ENCODE assay signal across 19 cellular contexts in genomic region chr3:52712291-52713212, GRCh38. TPM values are rescaled to one million over a fixed set of nuclear protein-coding genes. Genes with fewer than 3 reads are reported as not detected.
DNase-seq lines count a peak whose midpoint lies in the region; ATAC-seq and TF ChIP-seq lines count a peak whose summit lies in the region.
"Had no signal": no experiment of that assay in that cellular context is flagged by ENCODE, and none has a peak within 500 bp of the region (broad histone marks: within the 10 kb centered on the region; RNA-seq: fewer than 3 reads in every experiment).

No MANE protein-coding gene starts in this region.

- no peak overlapping the region for H3K4me2 ChIP-seq in HCT116 (ENCODE audit: low read length)

- H3K4me1 ChIP-seq in HCT116 (ENCODE audit: control insufficient read depth in 1 of 2, insufficient read depth in 2 of 2, low read length in 2 of 2), result peaks cover 0 to under 1% of the 10 kb centered on the region in 2 experiments; a peak in 1 of 4 replicates
- H3K4me1 ChIP-seq: Caco-2, SJSA1 had no signal

- H3K36me3 Mint-ChIP-seq in activated T-cell treated with anti-CD3 and anti-CD28 coated beads, Interleukin-2, amount 50 U/mL, for 24 hours (ENCODE audit: low read depth), result peaks cover 44% of the 10 kb centered on the region
- peaks cover 8% of the 10 kb centered on the region for H3K36me3 Mint-ChIP-seq in activated T-cell treated with anti-CD3 and anti-CD28 coated beads, Interleukin-2, amount 50 U/mL, for 4 hours (ENCODE audit: insufficient read depth)
- H3K36me3 Mint-ChIP-seq in nephron progenitor cell (ENCODE audit: low read depth), result peaks cover 48% of the 10 kb centered on the region

- H4K20me1 ChIP-seq in HCT116 (ENCODE audit: insufficient read depth), result no peaks in the 10 kb centered on the region

- RAD21 ChIA-PET in HCT116 (lab: Charles Lee; ENCODE audit: low non-redundant PET in 1 of 2, low total read pairs in 2 of 2, uncharacterized antibody in 2 of 2, unreplicated experiment in 2 of 2), result no interaction called here

- no peaks in the 10 kb centered on the region for H3K27me3 Mint-ChIP-seq in activated T-cell treated with anti-CD3 and anti-CD28 coated beads, Interleukin-2, amount 50 U/mL, for 24 hours
- no peaks in the 10 kb centered on the region for H3K27me3 Mint-ChIP-seq in activated T-cell treated with anti-CD3 and anti-CD28 coated beads, Interleukin-2, amount 50 U/mL, for 4 hours (ENCODE audit: low read depth)
- no peaks in the 10 kb centered on the region for H3K27me3 Mint-ChIP-seq in nephron progenitor cell (ENCODE audit: low read depth, poor library complexity)

- no peak overlapping the region for H3K4me3 Mint-ChIP-seq in activated T-cell treated with anti-CD3 and anti-CD28 coated beads, Interleukin-2, amount 50 U/mL, for 24 hours
- no peak overlapping the region for H3K4me3 Mint-ChIP-seq in activated T-cell treated with anti-CD3 and anti-CD28 coated beads, Interleukin-2, amount 50 U/mL, for 4 hours
- H3K4me3 Mint-ChIP-seq in nephron progenitor cell, result no peak overlapping the region
- H3K4me3 Mint-ChIP-seq: H9 had no signal

- BruUV-seq in HCT116 (replicated peaks; lab: Mats Ljungman, UMichigan), result no TSS peak

- POLR2A ChIA-PET in HCT116 (lab: Charles Lee), result no interaction called here

- H3K9me3 Mint-ChIP-seq in activated T-cell treated with anti-CD3 and anti-CD28 coated beads, Interleukin-2, amount 50 U/mL, for 24 hours, result no peaks in the 10 kb centered on the region
- no peaks in the 10 kb centered on the region for H3K9me3 Mint-ChIP-seq in activated T-cell treated with anti-CD3 and anti-CD28 coated beads, Interleukin-2, amount 50 U/mL, for 4 hours
- peaks cover 5% of the 10 kb centered on the region for H3K9me3 Mint-ChIP-seq in nephron progenitor cell
- H3K9me3 Mint-ChIP-seq: H9 had no signal

- intact Hi-C loops in HCT116 (cut with micrococcal nuclease), result no loop called here

- H3K27me3 ChIP-seq in HCT116 (ENCODE audit: insufficient read depth, low read length), result no peaks in the 10 kb centered on the region
- no peaks in the 10 kb centered on the region for H3K27me3 ChIP-seq in H7 (ENCODE audit: control insufficient read depth, insufficient read depth, low read length)
- H3K27me3 ChIP-seq: SJSA1 had no signal

- peaks cover 12% of the 10 kb centered on the region for H3K79me2 ChIP-seq in HCT116 (ENCODE audit: insufficient read depth, low read length)

- H3K36me3 ChIP-seq in HCT116 (ENCODE audit: control insufficient read depth in 1 of 2, insufficient read depth in 2 of 2, low read length in 2 of 2), result peaks cover 6 to 10% of the 10 kb centered on the region in 2 experiments; a peak in 3 of 4 replicates
- H3K36me3 ChIP-seq in H7 (replicated peaks; ENCODE audit: control insufficient read depth, insufficient read depth, low read length), result peaks cover 4% of the 10 kb centered on the region

- H3K27ac ChIP-seq in HCT116 (ENCODE audit: low read depth, low read length), result no peak overlapping the region
- H3K27ac ChIP-seq: SJSA1 had no signal

- peak overlapping the region; percentile 48 for H3K27ac Mint-ChIP-seq in activated T-cell treated with anti-CD3 and anti-CD28 coated beads, Interleukin-2, amount 50 U/mL, for 24 hours
- H3K27ac Mint-ChIP-seq in nephron progenitor cell, result peak overlapping the region; percentile 48
- H3K27ac Mint-ChIP-seq: H9 had no signal

- TF ChIP-seq POLR2A in HCT116 (IDR thresholded peaks at IDR 0.05; ENCODE audit: borderline replicate concordance, extremely low read depth, insufficient read depth, insufficient read length), result no peak

- no peaks in the 10 kb centered on the region for H3K9me2 ChIP-seq in HCT116 (ENCODE audit: insufficient read depth)

- no peak for TF ChIP-seq CTCF in HCT116 (IDR thresholded peaks at IDR 0.05 in 2 of 3, conservative IDR thresholded peaks at IDR 0.05 in 1 of 3; ENCODE audit: borderline replicate concordance in 1 of 3, insufficient read depth in 1 of 3, low read depth in 2 of 3, low read length in 2 of 3)
- no peak for TF ChIP-seq CTCF in nephron progenitor cell (IDR thresholded peaks at IDR 0.05)

- H3K9me3 ChIP-seq in HCT116 (ENCODE audit: control insufficient read depth in 1 of 2, insufficient read depth in 1 of 2, low read depth in 1 of 2, low read length in 2 of 2), result no peaks in the 10 kb centered on the region
- H3K9me3 ChIP-seq: Caco-2, SJSA1 had no signal

- no peak for TF ChIP-seq RAD21 in HCT116 (IDR thresholded peaks at IDR 0.05; ENCODE audit: low read depth)

- H3K4me1 Mint-ChIP-seq in activated T-cell treated with anti-CD3 and anti-CD28 coated beads, Interleukin-2, amount 50 U/mL, for 24 hours (ENCODE audit: low read depth), result peaks cover 13% of the 10 kb centered on the region
- peaks cover 8% of the 10 kb centered on the region for H3K4me1 Mint-ChIP-seq in activated T-cell treated with anti-CD3 and anti-CD28 coated beads, Interleukin-2, amount 50 U/mL, for 4 hours (ENCODE audit: low read depth)
- H3K4me1 Mint-ChIP-seq in nephron progenitor cell, result peaks cover 10% of the 10 kb centered on the region

- H3K4me3 ChIP-seq in HCT116 (replicated peaks in 1 of 2; ENCODE audit: low read depth in 1 of 2, low read length in 2 of 2), result no peak overlapping the region
- no peak overlapping the region for H3K4me3 ChIP-seq in H7 (ENCODE audit: insufficient read depth, low read depth, low read length)
- H3K4me3 ChIP-seq: SJSA1 had no signal

- CTCF ChIA-PET in HCT116 (lab: Charles Lee), result no interaction called here

- H3K9ac ChIP-seq in HCT116 (ENCODE audit: low read length), result no peak overlapping the region

- ATAC-seq in activated T-cell treated with anti-CD3 and anti-CD28 coated beads, Interleukin-2, amount 50 U/mL, for 4 hours, result no peak
- ATAC-seq in HCT116, result peak; percentile 52; the same call in 1 of the 2 replicates

- H2AFZ ChIP-seq in HCT116 (ENCODE audit: low read depth, low read length, poor library complexity, severe bottlenecking), result no peak overlapping the region

- DNase-seq in activated T-cell treated with anti-CD3 and anti-CD28 coated beads, Interleukin-2, amount 50 U/mL, for 24 hours, result no peak
- no peak for DNase-seq in activated T-cell treated with anti-CD3 and anti-CD28 coated beads, Interleukin-2, amount 50 U/mL, for 4 hours
- DNase-seq in HCT116 (ENCODE audit: low read depth, low spot score) (no peak), foreskin melanocyte (peak; percentile 71), nephron progenitor cell (no peak), NCI-H2196 treated with DMSO at 0.1 percent for 48 hours (lab: John Stamatoyannopoulos, UW; ENCODE audit: unreplicated experiment) (no peak), H7 (no peak), MV-4-11 (lab: John Stamatoyannopoulos, UW) (no peak)
- DNase-seq: C1 segment of cervical spinal cord, Caco-2, DMS53, H9, Kasumi-1, MM.1S, NCI-H1105, NCI-H187, NCI-H2171 treated with DMSO at 0.1 percent for 48 hours, NCI-H774 had no signal

TF ChIP-seq in HCT116, 20 proteins besides CTCF, POLR2A, EP300 and RAD21 (continues in another document):
- TF ChIP-seq EZH2phosphoT487 (IDR thresholded peaks at IDR 0.05; ENCODE audit: borderline replicate concordance) (no peak), JUND (IDR thresholded peaks at IDR 0.05) (no peak), ZNF274 (IDR thresholded peaks at IDR 0.05; ENCODE audit: low read depth, low read length) (no peak), YY1 (IDR thresholded peaks at IDR 0.05; ENCODE audit: extremely low read depth, insufficient replicate concordance, low read depth, low read length) (no peak), EZH2 (IDR thresholded peaks at IDR 0.05) (no peak), SIN3A (IDR thresholded peaks at IDR 0.05; ENCODE audit: low read depth) (no peak), CEBPB (IDR thresholded peaks at IDR 0.05; ENCODE audit: low read depth) (no peak), CBX3 (IDR thresholded peaks at IDR 0.05; ENCODE audit: low read depth) (no peak), ZFX (IDR thresholded peaks at IDR 0.05) (no peak), SP1 (IDR thresholded peaks at IDR 0.05; ENCODE audit: low read depth) (no peak), EGR1 (IDR thresholded peaks at IDR 0.05; ENCODE audit: low read depth) (no peak), SRF (IDR thresholded peaks at IDR 0.05; ENCODE audit: low read depth) (no peak), TCF7L2 (IDR thresholded peaks at IDR 0.05; ENCODE audit: borderline replicate concordance, extremely low read depth, insufficient read depth, insufficient read length) (no peak)
- TF ChIP-seq, protein P1, sequence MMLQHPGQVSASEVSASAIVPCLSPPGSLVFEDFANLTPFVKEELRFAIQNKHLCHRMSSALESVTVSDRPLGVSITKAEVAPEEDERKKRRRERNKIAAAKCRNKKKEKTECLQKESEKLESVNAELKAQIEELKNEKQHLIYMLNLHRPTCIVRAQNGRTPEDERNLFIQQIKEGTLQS (IDR thresholded peaks at IDR 0.05), result no peak
- TF ChIP-seq, protein P2, sequence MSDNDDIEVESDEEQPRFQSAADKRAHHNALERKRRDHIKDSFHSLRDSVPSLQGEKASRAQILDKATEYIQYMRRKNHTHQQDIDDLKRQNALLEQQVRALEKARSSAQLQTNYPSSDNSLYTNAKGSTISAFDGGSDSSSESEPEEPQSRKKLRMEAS (IDR thresholded peaks at IDR 0.05), result no peak

RNA-seq across cellular contexts. Expression of gene SPCS1, which starts 6.6 kb away (rescaled TPM):
- total RNA-seq in activated T-cell treated with anti-CD3 and anti-CD28 coated beads, Interleukin-2, amount 50 U/mL, for 4 hours, result 100 to 1,000 TPM; 150 to 171 (median 151) TPM
- 124 TPM for total RNA-seq in HCT116 (2021; ENCODE audit: unreplicated experiment)
- polyA plus RNA-seq in HCT116 (2012), result 96.1 and 109 TPM in 2 replicates
- 84.5 and 85.3 TPM in 2 replicates for total RNA-seq in H7 (2014; rRNA removed; shearing (Covaris generic))

RNA-seq across cellular contexts. Expression of gene GLT8D1, which starts 7.0 kb away (rescaled TPM):
- 10 to 100 TPM; 30.1 to 31.9 (median 30.6) TPM for total RNA-seq in activated T-cell treated with anti-CD3 and anti-CD28 coated beads, Interleukin-2, amount 50 U/mL, for 4 hours
- 42.1 TPM for total RNA-seq in HCT116 (2021; ENCODE audit: unreplicated experiment)
- 34.3 and 42.6 TPM in 2 replicates for polyA plus RNA-seq in HCT116 (2012)
- total RNA-seq in H7 (2014; rRNA removed; shearing (Covaris generic)), result 48.2 and 65.7 TPM in 2 replicates

RNA-seq across cellular contexts. Expression of gene GNL3, which starts 26.7 kb away (rescaled TPM):
- total RNA-seq in activated T-cell treated with anti-CD3 and anti-CD28 coated beads, Interleukin-2, amount 50 U/mL, for 4 hours, result 100 to 1,000 TPM; 324 to 336 (median 330) TPM
- total RNA-seq in HCT116 (2021; ENCODE audit: unreplicated experiment), result 205 TPM
- 74.2 and 88.1 TPM in 2 replicates for polyA plus RNA-seq in HCT116 (2012)
- total RNA-seq in H7 (2014; rRNA removed; shearing (Covaris generic)), result 148 and 237 TPM in 2 replicates

RNA-seq across cellular contexts. Expression of gene PBRM1, which starts 26.8 kb away (rescaled TPM):
- total RNA-seq in activated T-cell treated with anti-CD3 and anti-CD28 coated beads, Interleukin-2, amount 50 U/mL, for 4 hours, result 10 to 100 TPM; 55.9 to 65.2 (median 64.4) TPM
- total RNA-seq in HCT116 (2021; ENCODE audit: unreplicated experiment), result 40.0 TPM
- polyA plus RNA-seq in HCT116 (2012), result 11.0 and 15.0 TPM in 2 replicates
- total RNA-seq in H7 (2014; rRNA removed; shearing (Covaris generic)), result 29.1 and 39.6 TPM in 2 replicates

RNA-seq across cellular contexts. Expression of gene NEK4, which starts 58.2 kb away (rescaled TPM):
- 10 to 100 TPM; 16.0 to 36.9 (median 26.9) TPM for total RNA-seq in activated T-cell treated with anti-CD3 and anti-CD28 coated beads, Interleukin-2, amount 50 U/mL, for 4 hours
- total RNA-seq in HCT116 (2021; ENCODE audit: unreplicated experiment), result 36.2 TPM
- polyA plus RNA-seq in HCT116 (2012), result 14.6 and 16.4 TPM in 2 replicates
- 26.2 and 36.5 TPM in 2 replicates for total RNA-seq in H7 (2014; rRNA removed; shearing (Covaris generic))
